ENCODE assay signal across 8 cellular contexts in the genomic region with DNA sequence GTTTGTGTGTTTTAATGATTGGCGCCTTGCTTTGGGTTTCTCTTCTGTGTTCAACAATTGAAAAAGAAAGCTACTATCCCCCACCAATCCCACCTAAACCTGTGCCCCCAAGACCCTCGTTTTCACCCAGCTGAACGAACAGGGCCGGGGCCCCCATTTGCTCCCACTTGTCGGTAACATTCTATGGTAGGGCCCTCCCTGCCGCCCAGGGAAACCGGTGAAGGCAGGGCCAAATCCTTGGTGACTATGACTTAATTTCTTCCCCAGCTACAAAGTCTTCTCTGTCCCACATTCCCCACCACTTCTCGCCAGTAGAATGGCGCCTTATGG. TPM values are rescaled to one million over a fixed set of nuclear protein-coding genes. Genes with fewer than 3 reads are reported as not detected.
A peak's percentile ranks its signal among the peaks of the same experiment; 100 is the strongest.
DNase-seq lines count a peak whose midpoint lies in the region; ATAC-seq and TF ChIP-seq lines count a peak whose summit lies in the region.

No MANE protein-coding gene starts in this region.

- POLR2A ChIA-PET in naive thymus-derived CD8-positive, alpha-beta T cell (lab: Charles Lee): interaction anchor here (1.0 to 5.8 kb wide), 18 partner anchors 10 to 248 kb away, joined by 3 to 59 read pairs (median 6); a partner anchor contains a TSS

- H3K4me3 Mint-ChIP-seq in dendritic cell treated with granulocyte-macrophage colony-stimulating factor and Interleukin-4, amounts not matched to agents 40 ng/mL and 50 ng/mL, for 4 days: peak overlapping the region; percentile 94
- peak overlapping the region; percentile 94 to 100 (median 99) for H3K4me3 Mint-ChIP-seq in naive thymus-derived CD8-positive, alpha-beta T cell

- DNase-seq in NAMALWA (ENCODE audit: low spot score) (peak; percentile 24), COR-L47 (lab: John Stamatoyannopoulos, UW) (no peak)
- DNase-seq in naive thymus-derived CD8-positive, alpha-beta T cell: no peak

- intact Hi-C loops in dendritic cell treated with granulocyte-macrophage colony-stimulating factor and Interleukin-4, amounts not matched to agents 40 ng/mL and 50 ng/mL, for 4 days (cut with micrococcal nuclease): loop anchor here (2.0 to 5.0 kb wide), 3 partner anchors 15 to 203 kb away; no protein-coding TSS in a partner anchor

- peak overlapping the region; percentile 96 for H3K27ac Mint-ChIP-seq in dendritic cell treated with granulocyte-macrophage colony-stimulating factor and Interleukin-4, amounts not matched to agents 40 ng/mL and 50 ng/mL, for 4 days
- H3K27ac Mint-ChIP-seq in naive thymus-derived CD8-positive, alpha-beta T cell: peak overlapping the region; percentile 98 to 100 (median 100)

- peak in 1 of 2 donors; percentile 4 for ATAC-seq in naive thymus-derived CD8-positive, alpha-beta T cell
- ATAC-seq in HG02884 (IDR thresholded peaks at IDR 0.05; ENCODE audit: unreplicated experiment): no peak
- no peak for ATAC-seq in HG03457 (IDR thresholded peaks at IDR 0.05; ENCODE audit: unreplicated experiment)
- ATAC-seq in GM21423 (IDR thresholded peaks at IDR 0.05; ENCODE audit: unreplicated experiment): no peak

- H3K36me3 Mint-ChIP-seq in dendritic cell treated with granulocyte-macrophage colony-stimulating factor and Interleukin-4, amounts not matched to agents 40 ng/mL and 50 ng/mL, for 4 days (ENCODE audit: low read depth): peaks cover 97% of the 10 kb centered on the region
- H3K36me3 Mint-ChIP-seq in naive thymus-derived CD8-positive, alpha-beta T cell: peaks cover 0 to 43% (median 25%) of the 10 kb centered on the region in 3 donors

- peaks cover 74% of the 10 kb centered on the region for H3K4me1 Mint-ChIP-seq in dendritic cell treated with granulocyte-macrophage colony-stimulating factor and Interleukin-4, amounts not matched to agents 40 ng/mL and 50 ng/mL, for 4 days (ENCODE audit: low read depth)
- peaks cover 31 to 61% (median 54%) of the 10 kb centered on the region in 4 donors for H3K4me1 Mint-ChIP-seq in naive thymus-derived CD8-positive, alpha-beta T cell

- H3K27ac ChIP-seq in C4-2B: peak overlapping the region; percentile 92

- no peaks in the 10 kb centered on the region for H3K27me3 Mint-ChIP-seq in dendritic cell treated with granulocyte-macrophage colony-stimulating factor and Interleukin-4, amounts not matched to agents 40 ng/mL and 50 ng/mL, for 4 days
- no peaks in the 10 kb centered on the region for H3K27me3 Mint-ChIP-seq in naive thymus-derived CD8-positive, alpha-beta T cell

- no peaks in the 10 kb centered on the region for H3K9me3 Mint-ChIP-seq in dendritic cell treated with granulocyte-macrophage colony-stimulating factor and Interleukin-4, amounts not matched to agents 40 ng/mL and 50 ng/mL, for 4 days
- no peaks in the 10 kb centered on the region for H3K9me3 Mint-ChIP-seq in naive thymus-derived CD8-positive, alpha-beta T cell

- TF ChIP-seq CTCF in C4-2B (conservative IDR thresholded peaks at IDR 0.05): no peak

RNA-seq across cellular contexts. Expression of a gene that starts 0.6 kb away (rescaled TPM):
- 100 to 1,000 TPM; 237 to 246 TPM for total RNA-seq in naive thymus-derived CD8-positive, alpha-beta T cell
- polyA plus RNA-seq in naive thymus-derived CD8-positive, alpha-beta T cell: 100 to 1,000 TPM in 1 of 3 donors, 10 to 100 TPM in 2; 61.8 to 111 (median 90.3) TPM

RNA-seq across cellular contexts. Expression of a gene that starts 19.2 kb away (rescaled TPM):
- total RNA-seq in naive thymus-derived CD8-positive, alpha-beta T cell: 1 to 10 TPM; 1.4 to 1.8 TPM
- polyA plus RNA-seq in naive thymus-derived CD8-positive, alpha-beta T cell: 1 to 10 TPM in 1 of 3 donors, under 1 TPM in 2; 0.47 to 8.6 (median 0.94) TPM

RNA-seq across cellular contexts. Expression of a gene that starts 29.6 kb away (rescaled TPM):
- total RNA-seq in naive thymus-derived CD8-positive, alpha-beta T cell: under 1 TPM; 0.26 to 0.77 TPM
- under 1 TPM in 2 of 3 donors, not detected in 1; 0.52 to 0.86 TPM for polyA plus RNA-seq in naive thymus-derived CD8-positive, alpha-beta T cell

RNA-seq across cellular contexts. Expression of a gene that starts 39.9 kb away (rescaled TPM):
- 10 to 100 TPM; 86.3 to 88.6 TPM for total RNA-seq in naive thymus-derived CD8-positive, alpha-beta T cell
- polyA plus RNA-seq in naive thymus-derived CD8-positive, alpha-beta T cell: 100 to 1,000 TPM in 1 of 3 donors, 10 to 100 TPM in 2; 85.5 to 106 (median 95.2) TPM

RNA-seq across cellular contexts. Expression of a gene that starts 40.1 kb away (rescaled TPM):
- 10 to 100 TPM; 32.2 to 39.5 TPM for total RNA-seq in naive thymus-derived CD8-positive, alpha-beta T cell
- 10 to 100 TPM; 22.1 to 35.7 (median 22.3) TPM for polyA plus RNA-seq in naive thymus-derived CD8-positive, alpha-beta T cell
